Comparison of ENCODE assay signal across 22 cellular contexts in genomic region chr9:105328872-105329728, GRCh38.
DNase-seq lines count a peak whose midpoint lies in the region; ATAC-seq and TF ChIP-seq lines count a peak whose summit lies in the region.
"Had no signal": no experiment of that assay in that cellular context is flagged by ENCODE, and none has a peak within 500 bp of the region (broad histone marks: within the 10 kb centered on the region; RNA-seq: fewer than 3 reads in every experiment).

No MANE protein-coding gene starts in this region.

- peaks cover 0 to 9% of the 10 kb centered on the region in 2 experiments for H3K36me3 ChIP-seq in mesenchymal stem cell (ENCODE audit: control insufficient read depth in 1 of 2, insufficient read depth in 2 of 2, low read depth in 1 of 2, low read length in 2 of 2)
- H3K36me3 ChIP-seq: upper lobe of right lung had no signal

- peaks cover 0 to 3% (median 2%) of the 10 kb centered on the region in 5 experiments for H3K9me3 Mint-ChIP-seq in brain
- no peaks in the 10 kb centered on the region for H3K9me3 Mint-ChIP-seq in stimulated activated effector memory CD8-positive, alpha-beta T cell treated with anti-CD3 and anti-CD28 coated beads, Interleukin-12 subunit alpha, Interleukin-12 subunit beta, amount 100 ng/mL, for 72 hours
- H3K9me3 Mint-ChIP-seq: memory B cell, natural killer cell had no signal

- no peaks in the 10 kb centered on the region for H3K27me3 ChIP-seq in mesenchymal stem cell (ENCODE audit: control insufficient read depth in 1 of 2, insufficient read depth in 1 of 2, low read length in 2 of 2)
- H3K27me3 ChIP-seq: body of pancreas, upper lobe of right lung had no signal

- H3K4me3 ChIP-seq in mesenchymal stem cell (ENCODE audit: insufficient read depth in 1 of 2, low read depth in 1 of 2, low read length in 2 of 2): peak overlapping the region in 1 of 2 experiments; percentile 64
- H3K4me3 ChIP-seq: body of pancreas, upper lobe of right lung had no signal

- WGBS in mesenchymal stem cell: 93% methylated on average over 13 of the region's 13 CpGs

- H3K27ac Mint-ChIP-seq in brain: peak overlapping the region in 3 of 5 experiments; percentile 39 to 90 (median 77)
- no peak overlapping the region for H3K27ac Mint-ChIP-seq in stimulated activated effector memory CD8-positive, alpha-beta T cell treated with anti-CD3 and anti-CD28 coated beads, Interleukin-12 subunit alpha, Interleukin-12 subunit beta, amount 100 ng/mL, for 72 hours
- H3K27ac Mint-ChIP-seq: memory B cell, natural killer cell, progenitor cell of endocrine pancreas had no signal

- H3K14ac ChIP-seq in mesenchymal stem cell (ENCODE audit: low read length in 2 of 2): no peak overlapping the region

- H2BK12ac ChIP-seq in mesenchymal stem cell (ENCODE audit: low read length in 2 of 2): no peak overlapping the region

- H2BK15ac ChIP-seq in mesenchymal stem cell (ENCODE audit: low read depth, poor library complexity, severe bottlenecking): no peak overlapping the region

- no peak overlapping the region for H4K8ac ChIP-seq in mesenchymal stem cell (ENCODE audit: low read length)

- H2BK5ac ChIP-seq in mesenchymal stem cell (ENCODE audit: low read depth, low read length, poor library complexity, severe bottlenecking): no peak overlapping the region

- H3K9ac ChIP-seq in mesenchymal stem cell (ENCODE audit: low read length): peak overlapping the region; percentile 91

- no peak for TF ChIP-seq CTCF in brain (conservative IDR thresholded peaks at IDR 0.05)

- no peaks in the 10 kb centered on the region for H3K4me1 ChIP-seq in mesenchymal stem cell (ENCODE audit: control insufficient read depth, insufficient read depth, low read depth, low read length)

- no peak overlapping the region for H3K4me2 ChIP-seq in mesenchymal stem cell (ENCODE audit: low read length, poor library complexity, severe bottlenecking)

- H3K27ac ChIP-seq in mesenchymal stem cell (ENCODE audit: low read length, poor library complexity, severe bottlenecking): no peak overlapping the region
- H3K27ac ChIP-seq in temporal lobe (ENCODE audit: low read depth, low read length): peak overlapping the region; percentile 67
- H3K27ac ChIP-seq: body of pancreas, upper lobe of right lung, WERI-Rb-1 had no signal

- H3K4me3 Mint-ChIP-seq in brain: peak overlapping the region in 2 of 5 experiments; percentile 15 to 59
- H3K4me3 Mint-ChIP-seq in stimulated activated effector memory CD8-positive, alpha-beta T cell treated with anti-CD3 and anti-CD28 coated beads, Interleukin-12 subunit alpha, Interleukin-12 subunit beta, amount 100 ng/mL, for 72 hours: no peak overlapping the region
- H3K4me3 Mint-ChIP-seq: CD14-positive monocyte, memory B cell, natural killer cell had no signal

- no peak overlapping the region for H2AK5ac ChIP-seq in mesenchymal stem cell (ENCODE audit: low read length, severe bottlenecking)

- peaks cover 22% of the 10 kb centered on the region for H3K4me1 Mint-ChIP-seq in brain
- H3K4me1 Mint-ChIP-seq in stimulated activated effector memory CD8-positive, alpha-beta T cell treated with anti-CD3 and anti-CD28 coated beads, Interleukin-12 subunit alpha, Interleukin-12 subunit beta, amount 100 ng/mL, for 72 hours: no peaks in the 10 kb centered on the region

- no peak for DNase-seq in left cardiac atrium
- DNase-seq in Right ventricle myocardium inferior (ENCODE audit: missing footprints): no peak
- no peak for DNase-seq in mesenchymal stem cell
- no peak for DNase-seq in GM19240 (ENCODE audit: insufficient read length, low spot score)
- DNase-seq in stimulated activated effector memory CD8-positive, alpha-beta T cell treated with anti-CD3 and anti-CD28 coated beads, Interleukin-12 subunit alpha, Interleukin-12 subunit beta, amount 100 ng/mL, for 72 hours (ENCODE audit: low spot score in 2 of 2): no peak
- DNase-seq: activated CD4-positive, alpha-beta T cell treated with anti-CD3 and anti-CD28 coated beads, Interleukin-2, amount 50 U/mL, for 4 hours; activated naive CD4-positive, alpha-beta T cell treated with Interleukin-2 at 50 U/mL for 16 hours; body of pancreas; DMS53; natural killer cell; NCI-H2081; NCI-H526 treated with DMSO at 0.1 percent for 48 hours; PC-3; stimulated activated naive CD4-positive, alpha-beta T cell; upper lobe of right lung had no signal

- intact Hi-C loops in left cardiac atrium (cut with DNase I) (no loop called here), Right ventricle myocardium inferior (cut with DNase I) (no loop called here)

- H3K4ac ChIP-seq in mesenchymal stem cell (ENCODE audit: low read depth in 1 of 2, low read length in 2 of 2): no peak overlapping the region

- H3K79me1 ChIP-seq in mesenchymal stem cell (replicated peaks; ENCODE audit: low read length, poor library complexity, severe bottlenecking): peaks cover 6% of the 10 kb centered on the region

- peaks cover 5% of the 10 kb centered on the region for H3K9me3 ChIP-seq in mesenchymal stem cell (ENCODE audit: control insufficient read depth, low read length)
- H3K9me3 ChIP-seq: body of pancreas, upper lobe of right lung had no signal

- H3K18ac ChIP-seq in mesenchymal stem cell (ENCODE audit: low read depth in 1 of 2, low read length in 2 of 2): peak overlapping the region in 1 of 2 experiments; percentile 9

- no peak overlapping the region for H4K91ac ChIP-seq in mesenchymal stem cell (ENCODE audit: low read length)

- ATAC-seq in left cardiac atrium: peak; percentile 38
- no peak for ATAC-seq in Right ventricle myocardium inferior
- no peak for ATAC-seq in GM19397 (IDR thresholded peaks at IDR 0.05; ENCODE audit: unreplicated experiment)
- ATAC-seq in stimulated activated effector memory CD8-positive, alpha-beta T cell treated with anti-CD3 and anti-CD28 coated beads, Interleukin-12 subunit alpha, Interleukin-12 subunit beta, amount 100 ng/mL, for 72 hours: no peak
- ATAC-seq: body of pancreas, natural killer cell, upper lobe of right lung had no signal

- H3K23ac ChIP-seq in mesenchymal stem cell (ENCODE audit: low read length in 2 of 2): no peak overlapping the region

- no peak overlapping the region for H2AFZ ChIP-seq in mesenchymal stem cell (ENCODE audit: low read depth, low read length)

- no peaks in the 10 kb centered on the region for H3K27me3 Mint-ChIP-seq in brain
- H3K27me3 Mint-ChIP-seq: memory B cell, progenitor cell of endocrine pancreas had no signal

- peaks cover 14% of the 10 kb centered on the region for H3K36me3 Mint-ChIP-seq in brain
- no peaks in the 10 kb centered on the region for H3K36me3 Mint-ChIP-seq in stimulated activated effector memory CD8-positive, alpha-beta T cell treated with anti-CD3 and anti-CD28 coated beads, Interleukin-12 subunit alpha, Interleukin-12 subunit beta, amount 100 ng/mL, for 72 hours
- H3K36me3 Mint-ChIP-seq: natural killer cell had no signal

- H2BK120ac ChIP-seq in mesenchymal stem cell (ENCODE audit: low read depth, low read length): no peak overlapping the region

Comparison
In these comparisons a context has a peak if more than half of its experiments do, and no peak if none do; other contexts are left out.
1. ATAC-seq: peak in left cardiac atrium (2 of 2); none in Right ventricle myocardium inferior (single experiment), GM19397 (single experiment) and stimulated activated effector memory CD8-positive, alpha-beta T cell treated with anti-CD3 and anti-CD28 coated beads, Interleukin-12 subunit alpha, Interleukin-12 subunit beta, amount 100 ng/mL, for 72 hours (single experiment).